28 cellular contexts compared by ENCODE assay signal in the genomic region with DNA sequence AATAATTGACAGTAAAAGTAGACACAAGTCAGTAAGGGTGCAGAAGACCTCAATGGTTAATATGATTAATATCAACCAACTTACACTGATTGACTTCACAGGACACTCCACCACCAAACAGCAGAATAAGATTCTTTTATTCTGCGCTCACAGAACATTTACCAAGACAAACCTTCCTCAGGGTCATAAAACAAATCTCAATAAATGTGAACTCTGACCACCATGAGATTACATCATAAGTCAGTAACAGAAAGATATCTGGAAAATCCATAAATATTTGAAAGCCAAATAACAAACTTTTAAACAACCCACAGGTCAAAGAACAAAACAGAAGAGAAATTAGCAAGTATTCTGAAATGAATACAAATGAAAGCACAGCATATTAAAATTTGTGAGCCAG.
DNase-seq lines count a peak whose midpoint lies in the region; ATAC-seq, FAIRE-seq and TF ChIP-seq lines count a peak whose summit lies in the region.
"Had no signal": no experiment of that assay in that cellular context is flagged by ENCODE, and none has a peak within 500 bp of the region (broad histone marks: within the 10 kb centered on the region; RNA-seq: fewer than 3 reads in every experiment).

No MANE protein-coding gene starts in this region.

- FAIRE-seq in H54 (lab: Jason Lieb, UNC): peak; percentile 33
- FAIRE-seq: A204.1, GM12878, GM12892, GM18507, GM19239 had no signal

- H3K27me3 Mint-ChIP-seq in activated naive CD8-positive, alpha-beta T cell treated with anti-CD3 and anti-CD28 coated beads for 36 hours: no peaks in the 10 kb centered on the region
- H3K27me3 Mint-ChIP-seq: CD4-positive, alpha-beta memory T cell; CD4-positive, CD25-positive, alpha-beta regulatory T cell; CD8-positive, alpha-beta memory T cell had no signal

- peaks cover 12% of the 10 kb centered on the region for H3K9me3 Mint-ChIP-seq in activated naive CD8-positive, alpha-beta T cell treated with anti-CD3 and anti-CD28 coated beads for 36 hours

- 19% methylated on average over 1 of the region's 1 CpG for WGBS in right lobe of liver (ENCODE audit: insufficient coverage, low coverage, low lambda C conversion rate, missing lambda C conversion rate)

- no peaks in the 10 kb centered on the region for H3K27me3 ChIP-seq in right lobe of liver
- H3K27me3 ChIP-seq: BE2C, BLaER1 had no signal

- intact Hi-C loops in left colon (cut with DNase I, micrococcal nuclease): no loop called here
- intact Hi-C loops in right lobe of liver (cut with DNase I): no loop called here

- H3K36me3 ChIP-seq in right lobe of liver: no peaks in the 10 kb centered on the region
- H3K36me3 ChIP-seq: BLaER1 had no signal

- peaks cover 9% of the 10 kb centered on the region for H3K36me3 Mint-ChIP-seq in activated naive CD8-positive, alpha-beta T cell treated with anti-CD3 and anti-CD28 coated beads for 36 hours
- H3K36me3 Mint-ChIP-seq: CD4-positive, CD25-positive, alpha-beta regulatory T cell had no signal

- ATAC-seq in left colon (peak; percentile 46), right lobe of liver (peak; percentile 37 to 57 (median 51))
- ATAC-seq: GM12878 had no signal

- H3K4me1 ChIP-seq in right lobe of liver: peaks cover 0 to 31% (median 8%) of the 10 kb centered on the region in 4 donors
- H3K4me1 ChIP-seq: BE2C, BLaER1 had no signal

- no peak for DNase-seq in H54 (ENCODE audit: insufficient read length, low spot score)
- DNase-seq in left colon: no peak
- DNase-seq in right lobe of liver: no peak
- no peak for DNase-seq in activated T-cell treated with anti-CD3 and anti-CD28 coated beads, Interleukin-2, amount 50 U/mL, for 1 hour
- DNase-seq in GM19238 (ENCODE audit: insufficient read length, low spot score): no peak
- DNase-seq in activated naive CD8-positive, alpha-beta T cell treated with anti-CD3 and anti-CD28 coated beads for 36 hours: no peak
- DNase-seq: 8988T; ACHN; BE2C; C1 segment of cervical spinal cord; CD4-positive, alpha-beta memory T cell; CD4-positive, CD25-positive, alpha-beta regulatory T cell; CD8-positive, alpha-beta memory T cell; COR-L47; DMS 273 treated with DMSO at 0.1 percent for 48 hours; DMS153; DMS53; DMS79; DND-41; EL; GDM1 had no signal

- H3K4me3 ChIP-seq in right lobe of liver: no peak overlapping the region
- H3K4me3 ChIP-seq: BLaER1, GM12878 had no signal

- no peaks in the 10 kb centered on the region for H3K9me3 ChIP-seq in right lobe of liver
- H3K9me3 ChIP-seq: BE2C had no signal

- no peaks in the 10 kb centered on the region for H3K4me1 Mint-ChIP-seq in activated naive CD8-positive, alpha-beta T cell treated with anti-CD3 and anti-CD28 coated beads for 36 hours
- H3K4me1 Mint-ChIP-seq: CD14-positive monocyte; CD4-positive, alpha-beta memory T cell; CD8-positive, alpha-beta memory T cell had no signal

- TF ChIP-seq POLR2A in H54 (IDR thresholded peaks at IDR 0.05; ENCODE audit: low read depth, low read length) (no peak), right lobe of liver (IDR thresholded peaks at IDR 0.05) (no peak)

- H3K27ac Mint-ChIP-seq in activated naive CD8-positive, alpha-beta T cell treated with anti-CD3 and anti-CD28 coated beads for 36 hours: no peak overlapping the region
- H3K27ac Mint-ChIP-seq: CD4-positive, alpha-beta memory T cell; CD8-positive, alpha-beta memory T cell had no signal

- no peak for TF ChIP-seq CTCF in right lobe of liver (IDR thresholded peaks at IDR 0.05)

- H3K27ac ChIP-seq in right lobe of liver: peak overlapping the region; percentile 30 to 70 (median 44)
- H3K27ac ChIP-seq: BLaER1 had no signal

- no peak overlapping the region for H3K4me3 Mint-ChIP-seq in activated naive CD8-positive, alpha-beta T cell treated with anti-CD3 and anti-CD28 coated beads for 36 hours
- H3K4me3 Mint-ChIP-seq: CD14-positive monocyte; CD4-positive, alpha-beta memory T cell; CD4-positive, CD25-positive, alpha-beta regulatory T cell; CD8-positive, alpha-beta memory T cell had no signal
